Comparison of ENCODE assay signal across 1 cellular context in the genomic region with DNA sequence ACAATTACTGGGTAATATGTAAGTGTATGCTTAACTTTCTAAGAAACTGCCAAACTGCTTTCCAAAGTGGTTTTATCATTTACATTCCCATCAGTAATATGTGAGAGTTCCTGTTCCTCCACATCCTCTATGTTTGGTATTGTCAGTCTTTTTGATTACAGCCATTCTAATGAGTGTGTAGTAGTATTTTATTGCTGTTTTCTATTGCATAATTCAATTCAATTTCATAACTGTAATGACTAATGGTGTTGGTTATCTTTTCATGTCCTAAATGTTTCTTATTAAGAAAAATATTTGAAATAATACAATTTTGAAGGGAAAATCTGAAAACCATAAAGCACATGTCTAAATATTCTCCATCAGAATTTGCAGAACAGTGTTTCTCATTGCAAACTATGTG.
TF ChIP-seq lines count a peak whose summit lies in the region.

No MANE protein-coding gene starts in this region.

TF ChIP-seq in K562, 482 proteins besides CTCF, POLR2A, EP300 and RAD21 (continued from another document):
- no peak for TF ChIP-seq TAL1 (IDR thresholded peaks at IDR 0.05)
- no peak for TF ChIP-seq ELF2 (CRISPR knock-in tag; IDR thresholded peaks at IDR 0.05)
- TF ChIP-seq XRCC5 (IDR thresholded peaks at IDR 0.05; ENCODE audit: low read depth, low read length), result no peak
- no peak for TF ChIP-seq CBX5 (IDR thresholded peaks at IDR 0.05; ENCODE audit: borderline replicate concordance, low read depth)
